ENCODE assay signal across 8 cellular contexts in the genomic region with DNA sequence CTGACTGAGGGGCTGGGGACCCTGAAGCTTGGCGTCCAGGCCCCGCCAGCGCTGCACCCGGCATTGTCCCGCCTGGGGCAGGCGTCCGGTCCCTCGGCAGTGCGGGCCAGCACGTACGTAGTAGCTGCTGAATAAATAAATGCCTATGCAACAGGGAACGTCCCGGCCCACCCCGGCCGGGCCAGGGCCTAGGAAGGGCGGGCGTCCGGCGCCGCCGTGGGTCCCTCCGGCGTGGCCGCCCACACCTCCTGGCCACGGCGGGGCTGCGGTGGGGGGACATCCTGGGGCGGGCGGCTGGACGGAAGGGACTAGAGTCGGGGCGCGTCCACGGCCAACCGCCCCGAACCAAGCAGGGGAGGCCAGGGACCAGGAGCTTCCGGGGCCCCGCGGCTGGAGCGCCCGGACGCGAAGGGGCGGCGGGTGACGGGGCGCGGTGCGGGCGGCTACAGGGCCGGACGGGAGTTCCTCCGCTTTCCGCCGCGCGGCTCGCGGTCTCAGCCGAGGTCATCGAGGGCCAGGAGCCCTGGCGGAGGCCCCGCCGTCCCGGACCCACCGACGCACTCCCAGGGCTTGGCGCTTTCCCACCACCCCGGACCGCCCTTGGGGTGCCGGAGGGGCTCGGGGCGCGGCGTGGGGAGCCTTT. TPM values are rescaled to one million over a fixed set of nuclear protein-coding genes. Genes with fewer than 3 reads are reported as not detected.
A peak's percentile ranks its signal among the peaks of the same experiment; 100 is the strongest.
DNase-seq lines count a peak whose midpoint lies in the region; ATAC-seq and TF ChIP-seq lines count a peak whose summit lies in the region.

No MANE protein-coding gene starts in this region.

- peaks cover 1% of the 10 kb centered on the region for H3K27me3 Mint-ChIP-seq in activated naive CD4-positive, alpha-beta T cell treated with anti-CD3 and anti-CD28 coated beads, Interleukin-2, amount 50 U/mL, for 24 hours
- H3K27me3 Mint-ChIP-seq in glutamatergic neuron (ENCODE audit: unreplicated experiment) = peaks cover 10% of the 10 kb centered on the region

- no peaks in the 10 kb centered on the region for H4K20me1 ChIP-seq in OCI-LY7 (ENCODE audit: insufficient read depth, low read length)

- H3K36me3 Mint-ChIP-seq in activated naive CD4-positive, alpha-beta T cell treated with anti-CD3 and anti-CD28 coated beads, Interleukin-2, amount 50 U/mL, for 24 hours = no peaks in the 10 kb centered on the region
- H3K36me3 Mint-ChIP-seq in glutamatergic neuron (ENCODE audit: unreplicated experiment) = no peaks in the 10 kb centered on the region

- BruUV-seq in OCI-LY7 (replicated peaks; lab: Mats Ljungman, UMichigan) = no TSS peak

- H3K79me2 ChIP-seq in OCI-LY7 (ENCODE audit: insufficient read depth, low read depth, low read length) = no peaks in the 10 kb centered on the region

- peak overlapping the region; percentile 74 for H3K4me3 Mint-ChIP-seq in activated naive CD4-positive, alpha-beta T cell treated with anti-CD3 and anti-CD28 coated beads, Interleukin-2, amount 50 U/mL, for 24 hours
- H3K4me3 Mint-ChIP-seq in glutamatergic neuron (ENCODE audit: unreplicated experiment) = peak overlapping the region; percentile 55

- no peaks in the 10 kb centered on the region for H3K9me2 ChIP-seq in OCI-LY7 (ENCODE audit: insufficient read depth, low read length)

- POLR2A ChIA-PET in OCI-LY7 (lab: Charles Lee) = no interaction called here

- intact Hi-C loops in OCI-LY7 (cut with micrococcal nuclease; ENCODE audit: unreplicated experiment) = no loop called here

- no peaks in the 10 kb centered on the region for H3K36me3 ChIP-seq in OCI-LY7 (ENCODE audit: insufficient read depth, low read length)

- peak; percentile 43 for ATAC-seq in GM21447 (IDR thresholded peaks at IDR 0.05; ENCODE audit: unreplicated experiment)
- ATAC-seq in omental fat pad (ENCODE audit: low FRiP score) = peak; percentile 55

- H3K9me3 ChIP-seq in OCI-LY7 (ENCODE audit: low read length) = no peaks in the 10 kb centered on the region

- CTCF ChIA-PET in OCI-LY7 (lab: Charles Lee; ENCODE audit: unreplicated experiment) = no interaction called here

- peaks cover 24% of the 10 kb centered on the region for H3K4me1 Mint-ChIP-seq in activated naive CD4-positive, alpha-beta T cell treated with anti-CD3 and anti-CD28 coated beads, Interleukin-2, amount 50 U/mL, for 24 hours
- H3K4me1 Mint-ChIP-seq in glutamatergic neuron (ENCODE audit: low read depth, unreplicated experiment) = peaks cover 4% of the 10 kb centered on the region

- no peak overlapping the region for H3K27ac ChIP-seq in OCI-LY7 (ENCODE audit: low read depth, low read length, poor library complexity, severe bottlenecking)

- no peak overlapping the region for H2AFZ ChIP-seq in OCI-LY7 (ENCODE audit: low read length)

- H3K27ac Mint-ChIP-seq in activated naive CD4-positive, alpha-beta T cell treated with anti-CD3 and anti-CD28 coated beads, Interleukin-2, amount 50 U/mL, for 24 hours = no peak overlapping the region
- no peak overlapping the region for H3K27ac Mint-ChIP-seq in glutamatergic neuron (ENCODE audit: unreplicated experiment)

- TF ChIP-seq CTCF in AG10803 (conservative IDR thresholded peaks at IDR 0.05; ENCODE audit: low read length) (no peak), LNCaP clone FGC (IDR thresholded peaks at IDR 0.05; ENCODE audit: control insufficient read depth, extremely low read depth, insufficient read depth) (no peak), glutamatergic neuron (IDR thresholded peaks at IDR 0.05; ENCODE audit: partially characterized antibody, unreplicated experiment) (no peak), omental fat pad (IDR thresholded peaks at IDR 0.05) (no peak), OCI-LY7 (conservative IDR thresholded peaks at IDR 0.05; ENCODE audit: low read length) (no peak)

- H3K4me3 ChIP-seq in AG10803 (ENCODE audit: low read length) (peak overlapping the region; percentile 67), LNCaP clone FGC (ENCODE audit: low read depth, low read length) (peak overlapping the region; percentile 49), OCI-LY7 (ENCODE audit: low read depth, low read length, poor library complexity, severe bottlenecking) (no peak overlapping the region)

- H3K9me3 Mint-ChIP-seq in activated naive CD4-positive, alpha-beta T cell treated with anti-CD3 and anti-CD28 coated beads, Interleukin-2, amount 50 U/mL, for 24 hours = no peaks in the 10 kb centered on the region
- H3K9me3 Mint-ChIP-seq in glutamatergic neuron (ENCODE audit: unreplicated experiment) = peaks cover 8% of the 10 kb centered on the region

- DNase-seq in AG10803 (ENCODE audit: low read depth) = peak; percentile 61
- DNase-seq in LNCaP clone FGC (ENCODE audit: low read depth) = no peak
- peak; percentile 43 for DNase-seq in glutamatergic neuron
- peak; percentile 23 for DNase-seq in omental fat pad (ENCODE audit: low spot score)
- no peak for DNase-seq in SIG-M5 (lab: John Stamatoyannopoulos, UW)
- no peak for DNase-seq in OCI-LY7 (ENCODE audit: low spot score)

- no peak overlapping the region for H3K4me2 ChIP-seq in OCI-LY7 (ENCODE audit: low read length)

- H3K4me1 ChIP-seq in OCI-LY7 (ENCODE audit: insufficient read depth, low read length, poor library complexity, severe bottlenecking) = no peaks in the 10 kb centered on the region

RNA-seq across cellular contexts. Expression of a gene that starts 0.9 kb away (rescaled TPM):
- total RNA-seq in glutamatergic neuron (ENCODE audit: unreplicated experiment) (18.2 TPM), omental fat pad (10 to 100 TPM; 33.7 to 48.3 (median 42.9) TPM), OCI-LY7 (2022) (not detected in 2 replicates)
- not detected in 2 replicates for total RNA-seq in OCI-LY7 (2014; rRNA removed; shearing (Covaris generic))

Comparison
In these comparisons a context has a peak if more than half of its experiments do, and no peak if none do; other contexts are left out.
1. DNase-seq: peak in AG10803 (single experiment), glutamatergic neuron (single experiment) and omental fat pad (single experiment); none in LNCaP clone FGC (single experiment), SIG-M5 (single experiment) and OCI-LY7 (single experiment).
2. RNA of a gene that starts 0.9 kb away (total RNA-seq): 33.7 to 48.3 TPM in omental fat pad and 18.2 TPM in glutamatergic neuron (single experiment); not detected in OCI-LY7; every median in the first group is over 10 times any median in the second.